24 cellular contexts compared by ENCODE assay signal in genomic region chr2:58959996-58960395, GRCh38.
"Had no signal": no experiment of that assay in that cellular context is flagged by ENCODE, and none has a peak within 500 bp of the region (broad histone marks: within the 10 kb centered on the region; RNA-seq: fewer than 3 reads in every experiment).

No MANE protein-coding gene starts in this region.

- ATAC-seq: activated CD8-positive, alpha-beta memory T cell treated with anti-CD3 and anti-CD28 coated beads, Interleukin-2, amount 10 ng/mL, durations not matched to agents 7 days and 5 days; activated CD8-positive, alpha-beta T cell treated with anti-CD3 and anti-CD28 coated beads for 36 hours; heart left ventricle; lower lobe of right lung; naive thymus-derived CD8-positive, alpha-beta T cell; stimulated activated naive CD8-positive, alpha-beta T cell treated with anti-CD3 and anti-CD28 coated beads, Interleukin-15, Interleukin-2, amounts not matched to agents 100 U/mL and 50 U/mL, for 24 hours had no signal

- DNase-seq: activated CD4-positive, alpha-beta T cell treated with anti-CD3 and anti-CD28 coated beads, Interleukin-2, amount 10 ng/mL, durations not matched to agents 7 days and 5 days; activated CD4-positive, CD25-positive, alpha-beta regulatory T cell treated with anti-CD3 and anti-CD28 coated beads, Interleukin-2, amount 50 U/mL, for 72 hours; activated CD8-positive, alpha-beta memory T cell treated with anti-CD3 and anti-CD28 coated beads, Interleukin-2, amount 10 ng/mL, durations not matched to agents 7 days and 5 days; activated CD8-positive, alpha-beta T cell treated with anti-CD3 and anti-CD28 coated beads for 36 hours; activated effector memory CD4-positive, alpha-beta T cell treated with anti-CD3 and anti-CD28 coated beads, Interleukin-2, amount 50 U/mL, for 16 hours; activated naive CD4-positive, alpha-beta T cell treated with anti-CD3 and anti-CD28 coated beads, Interleukin-2, amount 10 ng/mL, durations not matched to agents 7 days and 5 days; activated T-cell treated with anti-CD3 and anti-CD28 coated beads for 4 hours; amygdala; cerebellar nuclear complex; endodermal cell; esophagus squamous epithelium; heart left ventricle; lower lobe of right lung; naive thymus-derived CD8-positive, alpha-beta T cell; ovary; stimulated activated CD4-positive, alpha-beta T cell treated with anti-CD3 and anti-CD28 coated beads, Interleukin-4, amount 100 ng/mL, for 24 hours; stimulated activated naive CD8-positive, alpha-beta T cell treated with anti-CD3 and anti-CD28 coated beads, Interleukin-15, Interleukin-2, amounts not matched to agents 100 U/mL and 50 U/mL, for 24 hours; substantia nigra; T-helper 1 cell; T-helper 9 cell; tibial artery had no signal

- H3K27ac ChIP-seq: coronary artery, esophagus squamous epithelium, heart left ventricle, lower lobe of right lung, ovary, prostate gland, right atrium auricular region, tibial artery had no signal

- H3K9me3 ChIP-seq: esophagus squamous epithelium, heart left ventricle, lower lobe of right lung, ovary, prostate gland, right atrium auricular region, tibial artery had no signal

- H3K4me3 ChIP-seq: coronary artery, esophagus squamous epithelium, heart left ventricle, lower lobe of right lung, ovary, prostate gland, right atrium auricular region, tibial artery had no signal

- H3K27me3 ChIP-seq: esophagus squamous epithelium, heart left ventricle, ovary, right atrium auricular region, tibial artery had no signal

- H3K4me1 ChIP-seq: esophagus squamous epithelium, lower lobe of right lung, prostate gland, right atrium auricular region, tibial artery had no signal

- H3K36me3 ChIP-seq: esophagus squamous epithelium, heart left ventricle, lower lobe of right lung, ovary, prostate gland, right atrium auricular region, tibial artery had no signal
